14 cellular contexts compared by ENCODE assay signal in the genomic region with DNA sequence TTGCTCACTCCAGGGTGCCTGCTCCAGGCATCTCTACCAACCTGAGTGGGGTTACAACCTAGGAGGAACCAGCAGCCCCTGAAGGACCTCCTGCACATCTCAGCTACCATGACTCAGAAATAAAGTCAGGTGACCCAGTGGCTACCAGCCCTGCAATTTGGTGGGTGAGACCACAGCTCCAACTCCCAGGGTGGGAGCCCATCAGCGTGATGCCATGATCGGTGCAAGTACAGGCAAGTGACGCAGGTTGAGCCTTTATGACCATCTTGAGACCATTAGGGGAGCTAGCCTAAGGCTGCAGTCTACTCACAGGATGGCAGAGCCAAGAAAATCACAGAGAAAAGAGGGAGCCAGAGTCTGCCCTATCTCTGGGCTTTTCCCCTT. TPM values are rescaled to one million over a fixed set of nuclear protein-coding genes. Genes with fewer than 3 reads are reported as not detected.
DNase-seq lines count a peak whose midpoint lies in the region; ATAC-seq, FAIRE-seq and TF ChIP-seq lines count a peak whose summit lies in the region.
"Had no signal": no experiment of that assay in that cellular context is flagged by ENCODE, and none has a peak within 500 bp of the region (broad histone marks: within the 10 kb centered on the region; RNA-seq: fewer than 3 reads in every experiment).

No MANE protein-coding gene starts in this region.

- DNase-seq in ELR (ENCODE audit: low read depth) (peak; percentile 31), endodermal cell (no peak), substantia nigra (lab: John Stamatoyannopoulos, UW) (peak in 1 of 49 donors; percentile 25), GM19239 (ENCODE audit: insufficient read length, low spot score) (no peak), NOMO-1 treated with dmso at 0.1 percent for 144 hours (lab: John Stamatoyannopoulos, UW; ENCODE audit: unreplicated experiment) (no peak)
- DNase-seq: DMS 273 treated with DMSO at 0.1 percent for 48 hours, NCI-H1436, NCI-H2081 treated with DMSO at 0.1 percent for 48 hours, NCI-H524, SJCRH30 had no signal

- no peak for FAIRE-seq in GM19239 (lab: Jason Lieb, UNC)

- peaks cover 9% of the 10 kb centered on the region for H3K4me1 Mint-ChIP-seq in endodermal cell
- H3K4me1 Mint-ChIP-seq: IgD-negative memory B cell had no signal

- H3K9me3 Mint-ChIP-seq in endodermal cell = no peaks in the 10 kb centered on the region
- H3K9me3 Mint-ChIP-seq: IgD-negative memory B cell had no signal

- peak overlapping the region; percentile 7 for H3K27ac Mint-ChIP-seq in endodermal cell
- H3K27ac Mint-ChIP-seq: IgD-negative memory B cell had no signal

- H3K36me3 Mint-ChIP-seq in endodermal cell (ENCODE audit: low read depth) = peaks cover 8% of the 10 kb centered on the region

- peaks cover 6% of the 10 kb centered on the region for H3K4me1 ChIP-seq in endodermal cell (ENCODE audit: control insufficient read depth, insufficient read depth, low read length)

- no peak overlapping the region for H3K4me3 Mint-ChIP-seq in endodermal cell
- H3K4me3 Mint-ChIP-seq: IgD-negative memory B cell had no signal

- no peak overlapping the region for H3K9ac ChIP-seq in endodermal cell (ENCODE audit: extremely low read depth, low read length, poor library complexity, severe bottlenecking)

- TF ChIP-seq CTCF in endodermal cell (conservative IDR thresholded peaks at IDR 0.05) = no peak

- no peak for ATAC-seq in HG02623 (IDR thresholded peaks at IDR 0.05; ENCODE audit: unreplicated experiment)

- no peaks in the 10 kb centered on the region for H3K9me3 ChIP-seq in endodermal cell (ENCODE audit: control insufficient read depth, low read length)
- H3K9me3 ChIP-seq: SJCRH30 had no signal

- H3K27ac ChIP-seq in angular gyrus (ENCODE audit: low read depth, low read length) (peak overlapping the region; percentile 90), endodermal cell (ENCODE audit: low read depth, low read length) (no peak overlapping the region), substantia nigra (ENCODE audit: low read depth, low read length, poor library complexity, severe bottlenecking) (peak overlapping the region; percentile 68)
- H3K27ac ChIP-seq: SJCRH30 had no signal

- WGBS in endodermal cell (ENCODE audit: insufficient coverage in 1 of 2, insufficient read length in 1 of 2), 2 experiments = 93 to 98% methylated on average over 3 of the region's 3 CpGs

- no peaks in the 10 kb centered on the region for H3K27me3 ChIP-seq in endodermal cell (ENCODE audit: control insufficient read depth, insufficient read depth, low read length, poor library complexity, severe bottlenecking)
- H3K27me3 ChIP-seq: SJCRH30 had no signal

- no peak overlapping the region for H3K4me3 ChIP-seq in endodermal cell (ENCODE audit: low read length)
- H3K4me3 ChIP-seq: SJCRH30 had no signal

- peaks cover 14% of the 10 kb centered on the region for H3K36me3 ChIP-seq in endodermal cell (ENCODE audit: control insufficient read depth, insufficient read depth, low read length)
- H3K36me3 ChIP-seq: SJCRH30 had no signal

- H3K27me3 Mint-ChIP-seq in endodermal cell (ENCODE audit: insufficient read depth) = no peaks in the 10 kb centered on the region
- H3K27me3 Mint-ChIP-seq: IgD-negative memory B cell had no signal

RNA-seq across cellular contexts. Expression of a gene that starts 8.6 kb away (rescaled TPM):
- total RNA-seq in endodermal cell = 10 to 100 TPM; 49.0 to 56.7 TPM
- polyA plus RNA-seq in endodermal cell (2013, experiment 1 of 2) = 44.7 TPM
- 40.8 TPM for polyA plus RNA-seq in endodermal cell (2013, experiment 2 of 2)

RNA-seq across cellular contexts. Expression of a gene that starts 21.3 kb away (rescaled TPM):
- total RNA-seq in endodermal cell = 1 to 10 TPM; 1.2 to 1.3 TPM
- polyA plus RNA-seq in endodermal cell (2013, experiment 1 of 2) = 0.21 TPM
- polyA plus RNA-seq in endodermal cell (2013, experiment 2 of 2) = not detected
- total RNA-seq: SJCRH30 had no signal

RNA-seq across cellular contexts. Expression of a gene that starts 31.1 kb away (rescaled TPM):
- total RNA-seq in endodermal cell = 10 to 100 TPM; 19.6 to 25.2 TPM
- 14.6 TPM for polyA plus RNA-seq in endodermal cell (2013, experiment 1 of 2)
- polyA plus RNA-seq in endodermal cell (2013, experiment 2 of 2) = 14.7 TPM

RNA-seq across cellular contexts. Expression of a gene that starts 44.6 kb away (rescaled TPM):
- total RNA-seq in endodermal cell = under 1 TPM in 1 of 2 donors, not detected in 1; 0.13 TPM
- not detected for polyA plus RNA-seq in endodermal cell (2013, experiment 1 of 2)
- polyA plus RNA-seq in endodermal cell (2013, experiment 2 of 2) = not detected
- total RNA-seq: Daoy had no signal
- polyA plus RNA-seq: IgD-negative memory B cell had no signal
